12 cellular contexts compared by ENCODE assay signal in the genomic region with DNA sequence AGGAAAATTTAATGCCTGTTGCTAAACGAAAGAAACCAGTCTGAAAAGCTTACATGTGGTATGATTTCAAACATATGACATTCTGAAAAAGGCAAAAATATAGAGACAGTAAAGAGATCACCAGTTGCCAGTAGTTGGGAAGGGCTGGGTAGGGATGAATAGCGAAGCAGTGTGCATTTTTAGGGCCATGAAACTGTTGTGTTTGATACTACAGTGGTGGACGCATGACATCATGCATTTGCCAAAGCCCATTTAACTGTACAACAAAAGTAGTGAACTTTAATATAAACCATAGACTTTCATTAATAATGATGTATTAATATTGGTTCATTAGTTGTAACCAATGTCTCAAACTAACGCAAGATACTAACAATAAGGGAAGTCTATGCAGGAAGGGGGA. TPM values are rescaled to one million over a fixed set of nuclear protein-coding genes. Genes with fewer than 3 reads are reported as not detected.
"Had no signal": no experiment of that assay in that cellular context is flagged by ENCODE, and none has a peak within 500 bp of the region (broad histone marks: within the 10 kb centered on the region; RNA-seq: fewer than 3 reads in every experiment).

No MANE protein-coding gene starts in this region.

- H3K4me3 ChIP-seq: GM23248, GM23338, HAP-1 had no signal

- H3K36me3 ChIP-seq: HAP-1 had no signal

- H3K9me3 ChIP-seq: HAP-1 had no signal

- H3K4me3 Mint-ChIP-seq: GM23338, H9, HFFc6 had no signal

- ATAC-seq: GM23338, HCT116 had no signal

- H3K4me1 ChIP-seq: HAP-1 had no signal

- H3K27ac ChIP-seq: GM23248 had no signal

- H3K9me3 Mint-ChIP-seq: GM23338, H9 had no signal

- H3K9ac ChIP-seq: GM23248 had no signal

- FAIRE-seq: H1, H54 had no signal

- H3K4me2 ChIP-seq: GM23338 had no signal

- H3K4me1 Mint-ChIP-seq: GM23338, H9 had no signal

- H3K27ac Mint-ChIP-seq: GM23338, H9, HFFc6 had no signal

- H2AFZ ChIP-seq: GM23248, GM23338 had no signal

- DNase-seq: GM23248, GOT3, H7, H9, HCEC 1CT, HFFc6 had no signal

RNA-seq across cellular contexts. Expression of gene EPYC, which starts 14.7 kb away (rescaled TPM):
- total RNA-seq: GM23248, GM23338, H1, H7, H9, HFFc6 had no signal
- polyA plus RNA-seq: GM23248, GM23338, H1 had no signal

RNA-seq across cellular contexts. Expression of gene KERA, which starts 38.4 kb away (rescaled TPM):
- total RNA-seq: GM23248, GM23338, H1, H4, H7, H9, HFFc6 had no signal
- polyA plus RNA-seq: GM23248, GM23338, H1 had no signal
